In the genomic region with DNA sequence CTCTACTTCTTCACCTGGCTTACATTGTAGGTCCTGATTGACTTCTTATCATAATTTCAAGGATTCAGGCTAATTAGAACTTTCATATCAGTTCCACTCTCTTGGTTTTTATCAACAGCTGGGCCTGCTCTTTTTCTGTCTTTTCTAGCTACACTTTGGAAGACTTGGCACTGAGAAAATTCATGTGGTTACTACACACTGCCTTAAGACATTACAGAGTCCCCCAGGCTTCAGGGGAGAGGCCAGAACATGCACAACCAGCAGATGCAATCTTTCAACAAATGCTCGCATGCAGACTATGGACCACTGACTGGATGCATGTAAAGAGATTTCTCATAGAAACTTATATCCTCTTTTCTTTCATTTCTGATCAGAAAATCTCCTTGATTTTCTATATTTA, we compare ENCODE assay signal across 1 cellular context.
TF ChIP-seq lines count a peak whose summit lies in the region.

No MANE protein-coding gene starts in this region.

TF ChIP-seq in IMR-90, 13 proteins besides CTCF, POLR2A, EP300 and RAD21 (continued from another document):
- TF ChIP-seq, protein P1, sequence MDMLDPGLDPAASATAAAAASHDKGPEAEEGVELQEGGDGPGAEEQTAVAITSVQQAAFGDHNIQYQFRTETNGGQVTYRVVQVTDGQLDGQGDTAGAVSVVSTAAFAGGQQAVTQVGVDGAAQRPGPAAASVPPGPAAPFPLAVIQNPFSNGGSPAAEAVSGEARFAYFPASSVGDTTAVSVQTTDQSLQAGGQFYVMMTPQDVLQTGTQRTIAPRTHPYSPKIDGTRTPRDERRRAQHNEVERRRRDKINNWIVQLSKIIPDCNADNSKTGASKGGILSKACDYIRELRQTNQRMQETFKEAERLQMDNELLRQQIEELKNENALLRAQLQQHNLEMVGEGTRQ (IDR thresholded peaks at IDR 0.05; ENCODE audit: low read depth, low read length): no peak
- no peak for TF ChIP-seq CHD1 (IDR thresholded peaks at IDR 0.05; ENCODE audit: low read depth, low read length)
